In the genomic region with DNA sequence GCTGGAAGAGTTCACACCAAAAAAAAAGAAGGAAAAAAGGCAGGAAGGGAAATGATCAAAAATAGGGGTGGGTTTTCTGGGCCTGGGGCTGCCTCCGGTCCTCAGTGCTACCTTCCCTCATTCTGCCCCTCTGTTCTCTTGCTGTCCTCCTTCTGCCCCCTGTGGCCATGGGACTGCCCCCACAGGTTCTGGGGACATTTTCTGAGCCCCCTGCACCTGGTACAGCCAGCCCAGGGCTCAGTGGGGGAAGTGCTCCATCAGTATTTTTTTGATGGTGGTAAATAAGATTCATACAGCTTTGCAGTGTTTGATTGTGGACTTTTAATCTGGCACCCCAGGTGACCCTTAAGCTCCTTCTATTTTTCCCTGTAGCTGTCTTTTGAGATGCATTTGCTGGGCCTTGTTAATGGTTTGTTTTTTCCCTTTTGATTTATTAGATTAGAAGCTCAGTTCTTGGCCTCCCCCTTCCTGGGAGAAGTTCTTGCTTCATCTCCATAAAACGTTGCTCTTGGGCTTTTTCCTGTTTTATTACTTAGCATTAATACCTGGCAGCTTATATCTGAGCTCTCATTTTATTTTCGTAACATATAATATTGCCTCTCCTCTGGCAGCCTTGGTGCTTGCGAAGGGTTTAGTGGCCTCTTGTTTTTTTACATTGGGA, we compare ENCODE assay signal across 20 cellular contexts. TPM values are rescaled to one million over a fixed set of nuclear protein-coding genes. Genes with fewer than 3 reads are reported as not detected.
DNase-seq lines count a peak whose midpoint lies in the region; ATAC-seq and TF ChIP-seq lines count a peak whose summit lies in the region.
"Had no signal": no experiment of that assay in that cellular context is flagged by ENCODE, and none has a peak within 500 bp of the region (broad histone marks: within the 10 kb centered on the region; RNA-seq: fewer than 3 reads in every experiment).

No MANE protein-coding gene starts in this region.

- no peak for TF ChIP-seq EP300 in suprapubic skin (IDR thresholded peaks at IDR 0.05)

- no peak overlapping the region for H3K4me3 Mint-ChIP-seq in activated CD8-positive, alpha-beta T cell treated with anti-CD3 and anti-CD28 coated beads, Interleukin-2, amount 10 ng/mL, durations not matched to agents 7 days and 5 days
- H3K4me3 Mint-ChIP-seq in activated CD8-positive, alpha-beta T cell treated with anti-CD3 and anti-CD28 coated beads for 36 hours: no peak overlapping the region
- H3K4me3 Mint-ChIP-seq in activated T-helper 2 cell treated with anti-CD3 and anti-CD28 coated beads, Interferon-gamma antibody, Interleukin-2, Interleukin-4, amounts not matched to agents 10 μg/mL and 5 μg/mL and 100 μg/mL, durations not matched to agents 14 hours and 24 hours and 36 hours (ENCODE audit: low read depth): no peak overlapping the region
- H3K4me3 Mint-ChIP-seq in naive thymus-derived CD8-positive, alpha-beta T cell: peak overlapping the region in 1 of 10 donors; percentile 8
- H3K4me3 Mint-ChIP-seq: activated naive CD4-positive, alpha-beta T cell treated with anti-CD3 and anti-CD28 coated beads, Interleukin-2, amount 10 ng/mL, durations not matched to agents 7 days and 5 days; B cell had no signal

- H3K4me1 ChIP-seq in vagina (peaks cover 37% of the 10 kb centered on the region), suprapubic skin (no peaks in the 10 kb centered on the region)

- no peak for TF ChIP-seq CTCF in activated CD8-positive, alpha-beta T cell treated with anti-CD3 and anti-CD28 coated beads for 36 hours (IDR thresholded peaks at IDR 0.05)
- TF ChIP-seq CTCF in vagina (IDR thresholded peaks at IDR 0.05) (no peak), suprapubic skin (IDR thresholded peaks at IDR 0.05) (no peak)

- H3K9me3 ChIP-seq in vagina (no peaks in the 10 kb centered on the region), suprapubic skin (no peaks in the 10 kb centered on the region)
- H3K9me3 ChIP-seq: heart left ventricle, left ventricle myocardium inferior, spleen had no signal

- intact Hi-C loops in activated CD8-positive, alpha-beta T cell treated with anti-CD3 and anti-CD28 coated beads for 36 hours (cut with micrococcal nuclease): no loop called here
- intact Hi-C loops in activated T-helper 2 cell treated with anti-CD3 and anti-CD28 coated beads, Interferon-gamma antibody, Interleukin-2, Interleukin-4, amounts not matched to agents 10 μg/mL and 5 μg/mL and 100 μg/mL, durations not matched to agents 14 hours and 24 hours and 36 hours (cut with micrococcal nuclease): loop anchor here (5.0 to 10.0 kb wide), 2 partner anchors 173 to 555 kb away; no protein-coding TSS in a partner anchor
- intact Hi-C loops in vagina (cut with DNase I): no loop called here

- peaks cover 61% of the 10 kb centered on the region for H3K36me3 Mint-ChIP-seq in activated CD8-positive, alpha-beta T cell treated with anti-CD3 and anti-CD28 coated beads, Interleukin-2, amount 10 ng/mL, durations not matched to agents 7 days and 5 days (ENCODE audit: low read depth)
- peaks cover 7% of the 10 kb centered on the region for H3K36me3 Mint-ChIP-seq in activated CD8-positive, alpha-beta T cell treated with anti-CD3 and anti-CD28 coated beads for 36 hours (ENCODE audit: low read depth)
- peaks cover 42% of the 10 kb centered on the region for H3K36me3 Mint-ChIP-seq in activated T-helper 2 cell treated with anti-CD3 and anti-CD28 coated beads, Interferon-gamma antibody, Interleukin-2, Interleukin-4, amounts not matched to agents 10 μg/mL and 5 μg/mL and 100 μg/mL, durations not matched to agents 14 hours and 24 hours and 36 hours (ENCODE audit: low read depth)
- H3K36me3 Mint-ChIP-seq in naive thymus-derived CD8-positive, alpha-beta T cell: peaks cover 0 to 3% (median 0%) of the 10 kb centered on the region in 3 donors

- ATAC-seq in activated CD8-positive, alpha-beta T cell treated with anti-CD3 and anti-CD28 coated beads, Interleukin-2, amount 10 ng/mL, durations not matched to agents 7 days and 5 days: no peak
- ATAC-seq in activated CD8-positive, alpha-beta T cell treated with anti-CD3 and anti-CD28 coated beads for 36 hours: no peak
- no peak for ATAC-seq in naive thymus-derived CD8-positive, alpha-beta T cell
- ATAC-seq: heart left ventricle, PC-3 had no signal

- peak overlapping the region; percentile 55 for H3K27ac ChIP-seq in vagina
- H3K27ac ChIP-seq in suprapubic skin: no peak overlapping the region
- H3K27ac ChIP-seq: heart left ventricle, left ventricle myocardium inferior had no signal

- 59% methylated on average over 4 of the region's 4 CpGs for WGBS in suprapubic skin

- no peaks in the 10 kb centered on the region for H3K9me3 Mint-ChIP-seq in activated CD8-positive, alpha-beta T cell treated with anti-CD3 and anti-CD28 coated beads, Interleukin-2, amount 10 ng/mL, durations not matched to agents 7 days and 5 days (ENCODE audit: insufficient read depth)
- H3K9me3 Mint-ChIP-seq in activated CD8-positive, alpha-beta T cell treated with anti-CD3 and anti-CD28 coated beads for 36 hours: no peaks in the 10 kb centered on the region
- no peaks in the 10 kb centered on the region for H3K9me3 Mint-ChIP-seq in activated T-helper 2 cell treated with anti-CD3 and anti-CD28 coated beads, Interferon-gamma antibody, Interleukin-2, Interleukin-4, amounts not matched to agents 10 μg/mL and 5 μg/mL and 100 μg/mL, durations not matched to agents 14 hours and 24 hours and 36 hours
- H3K9me3 Mint-ChIP-seq in naive thymus-derived CD8-positive, alpha-beta T cell: no peaks in the 10 kb centered on the region
- H3K9me3 Mint-ChIP-seq: activated naive CD4-positive, alpha-beta T cell treated with anti-CD3 and anti-CD28 coated beads, Interleukin-2, amount 10 ng/mL, durations not matched to agents 7 days and 5 days had no signal

- TF ChIP-seq POLR2A in vagina (IDR thresholded peaks at IDR 0.05) (no peak), suprapubic skin (IDR thresholded peaks at IDR 0.05) (no peak)

- no peak for DNase-seq in activated CD8-positive, alpha-beta T cell treated with anti-CD3 and anti-CD28 coated beads, Interleukin-2, amount 10 ng/mL, durations not matched to agents 7 days and 5 days
- no peak for DNase-seq in activated CD8-positive, alpha-beta T cell treated with anti-CD3 and anti-CD28 coated beads for 36 hours
- DNase-seq in activated T-helper 2 cell treated with anti-CD3 and anti-CD28 coated beads, Interferon-gamma antibody, Interleukin-2, Interleukin-4, amounts not matched to agents 10 μg/mL and 5 μg/mL and 100 μg/mL, durations not matched to agents 14 hours and 24 hours and 36 hours (ENCODE audit: low spot score): no peak
- no peak for DNase-seq in naive thymus-derived CD8-positive, alpha-beta T cell
- DNase-seq in vagina (ENCODE audit: extremely low spot score in 2 of 2) (no peak), suprapubic skin (ENCODE audit: low spot score in 2 of 2) (no peak), SIG-M5 treated with dmso at 0.1 percent for 504 hours (lab: John Stamatoyannopoulos, UW; ENCODE audit: unreplicated experiment) (no peak)
- DNase-seq in activated naive CD4-positive, alpha-beta T cell (lab: John Stamatoyannopoulos, UW): no peak
- DNase-seq: activated CD4-positive, alpha-beta T cell treated with anti-CD3 and anti-CD28 coated beads, Interleukin-2, amount 50 U/mL, for 1 hour; activated naive CD4-positive, alpha-beta T cell treated with anti-CD3 and anti-CD28 coated beads, Interleukin-2, amount 10 ng/mL, durations not matched to agents 7 days and 5 days; heart left ventricle; left ventricle myocardium inferior; NCI-H1694; NCI-H69; PC-3; retina; SHP77; spleen; stimulated activated CD4-positive, alpha-beta T cell treated with anti-CD3 and anti-CD28 coated beads, Interleukin-4, amount 100 ng/mL, for 24 hours had no signal

- H3K27me3 ChIP-seq in vagina (no peaks in the 10 kb centered on the region), suprapubic skin (no peaks in the 10 kb centered on the region)
- H3K27me3 ChIP-seq: heart left ventricle, spleen had no signal

- H3K27me3 Mint-ChIP-seq in activated CD8-positive, alpha-beta T cell treated with anti-CD3 and anti-CD28 coated beads, Interleukin-2, amount 10 ng/mL, durations not matched to agents 7 days and 5 days (ENCODE audit: low read depth): no peaks in the 10 kb centered on the region
- no peaks in the 10 kb centered on the region for H3K27me3 Mint-ChIP-seq in activated CD8-positive, alpha-beta T cell treated with anti-CD3 and anti-CD28 coated beads for 36 hours
- H3K27me3 Mint-ChIP-seq in activated T-helper 2 cell treated with anti-CD3 and anti-CD28 coated beads, Interferon-gamma antibody, Interleukin-2, Interleukin-4, amounts not matched to agents 10 μg/mL and 5 μg/mL and 100 μg/mL, durations not matched to agents 14 hours and 24 hours and 36 hours (ENCODE audit: low read depth): no peaks in the 10 kb centered on the region
- H3K27me3 Mint-ChIP-seq in naive thymus-derived CD8-positive, alpha-beta T cell: no peaks in the 10 kb centered on the region
- H3K27me3 Mint-ChIP-seq: activated naive CD4-positive, alpha-beta T cell treated with anti-CD3 and anti-CD28 coated beads, Interleukin-2, amount 10 ng/mL, durations not matched to agents 7 days and 5 days; B cell had no signal

- peaks cover 95% of the 10 kb centered on the region for H3K4me1 Mint-ChIP-seq in activated CD8-positive, alpha-beta T cell treated with anti-CD3 and anti-CD28 coated beads, Interleukin-2, amount 10 ng/mL, durations not matched to agents 7 days and 5 days (ENCODE audit: low read depth)
- peaks cover 85% of the 10 kb centered on the region for H3K4me1 Mint-ChIP-seq in activated CD8-positive, alpha-beta T cell treated with anti-CD3 and anti-CD28 coated beads for 36 hours (ENCODE audit: low read depth)
- peaks cover 80% of the 10 kb centered on the region for H3K4me1 Mint-ChIP-seq in activated T-helper 2 cell treated with anti-CD3 and anti-CD28 coated beads, Interferon-gamma antibody, Interleukin-2, Interleukin-4, amounts not matched to agents 10 μg/mL and 5 μg/mL and 100 μg/mL, durations not matched to agents 14 hours and 24 hours and 36 hours (ENCODE audit: low read depth)
- H3K4me1 Mint-ChIP-seq in naive thymus-derived CD8-positive, alpha-beta T cell: peaks cover 40 to 96% (median 77%) of the 10 kb centered on the region in 4 donors

- H3K4me3 ChIP-seq in vagina (no peak overlapping the region), suprapubic skin (no peak overlapping the region)
- H3K4me3 ChIP-seq: heart left ventricle, left ventricle myocardium inferior, spleen had no signal

- peak overlapping the region; percentile 14 for H3K27ac Mint-ChIP-seq in activated CD8-positive, alpha-beta T cell treated with anti-CD3 and anti-CD28 coated beads, Interleukin-2, amount 10 ng/mL, durations not matched to agents 7 days and 5 days
- H3K27ac Mint-ChIP-seq in activated CD8-positive, alpha-beta T cell treated with anti-CD3 and anti-CD28 coated beads for 36 hours: no peak overlapping the region
- H3K27ac Mint-ChIP-seq in activated T-helper 2 cell treated with anti-CD3 and anti-CD28 coated beads, Interferon-gamma antibody, Interleukin-2, Interleukin-4, amounts not matched to agents 10 μg/mL and 5 μg/mL and 100 μg/mL, durations not matched to agents 14 hours and 24 hours and 36 hours: peak overlapping the region; percentile 0
- H3K27ac Mint-ChIP-seq in naive thymus-derived CD8-positive, alpha-beta T cell: peak overlapping the region in 6 of 10 donors; percentile 9 to 75 (median 52)
- H3K27ac Mint-ChIP-seq: activated naive CD4-positive, alpha-beta T cell treated with anti-CD3 and anti-CD28 coated beads, Interleukin-2, amount 10 ng/mL, durations not matched to agents 7 days and 5 days; B cell had no signal

- POLR2A ChIA-PET in activated CD8-positive, alpha-beta T cell treated with anti-CD3 and anti-CD28 coated beads, Interleukin-2, amount 10 ng/mL, durations not matched to agents 7 days and 5 days (lab: Charles Lee): interaction anchor here (2.0 to 2.5 kb wide), 2 partner anchors 22 to 70 kb away, joined by 5 to 7 read pairs; no protein-coding TSS in a partner anchor
- POLR2A ChIA-PET in activated CD8-positive, alpha-beta T cell treated with anti-CD3 and anti-CD28 coated beads for 36 hours (lab: Charles Lee): interaction anchor here (1.5 to 1.6 kb wide), 4 partner anchors 9 to 43 kb away, joined by 4 to 6 read pairs (median 4); partner anchors contain the start of gene CHST11
- POLR2A ChIA-PET in naive thymus-derived CD8-positive, alpha-beta T cell (lab: Charles Lee): interaction anchor here (0.6 kb wide), 1 partner anchor 8 kb away, joined by 4 read pairs; no protein-coding TSS in a partner anchor

- H3K36me3 ChIP-seq in vagina: no peaks in the 10 kb centered on the region
- no peaks in the 10 kb centered on the region for H3K36me3 ChIP-seq in suprapubic skin
- H3K36me3 ChIP-seq: heart left ventricle, left ventricle myocardium inferior had no signal

- CTCF ChIA-PET in activated CD8-positive, alpha-beta T cell treated with anti-CD3 and anti-CD28 coated beads, Interleukin-2, amount 10 ng/mL, durations not matched to agents 7 days and 5 days (lab: Charles Lee): interaction anchor here (1.0 to 5.2 kb wide), 6 partner anchors 8 to 118 kb away, joined by 3 to 28 read pairs (median 10); partner anchors contain the start of gene CHST11
- CTCF ChIA-PET in activated CD8-positive, alpha-beta T cell treated with anti-CD3 and anti-CD28 coated beads for 36 hours (lab: Charles Lee): interaction anchor here (0.7 to 2.4 kb wide), 4 partner anchors 12 to 118 kb away, joined by 3 to 8 read pairs (median 4); no protein-coding TSS in a partner anchor

RNA-seq across cellular contexts. Expression of gene CHST11, which starts 43.0 kb away (rescaled TPM):
- 10 to 100 TPM; 82.1 to 85.2 TPM for total RNA-seq in activated CD8-positive, alpha-beta T cell treated with anti-CD3 and anti-CD28 coated beads, Interleukin-2, amount 10 ng/mL, durations not matched to agents 7 days and 5 days
- 10 to 100 TPM; 30.9 to 33.9 TPM for total RNA-seq in activated CD8-positive, alpha-beta T cell treated with anti-CD3 and anti-CD28 coated beads for 36 hours
- total RNA-seq in activated T-helper 2 cell treated with anti-CD3 and anti-CD28 coated beads, Interferon-gamma antibody, Interleukin-2, Interleukin-4, amounts not matched to agents 10 μg/mL and 5 μg/mL and 100 μg/mL, durations not matched to agents 14 hours and 24 hours and 36 hours: 41.0 and 50.6 TPM in 2 replicates
- 10 to 100 TPM; 26.8 to 28.4 TPM for total RNA-seq in naive thymus-derived CD8-positive, alpha-beta T cell
- polyA plus RNA-seq in naive thymus-derived CD8-positive, alpha-beta T cell: 10 to 100 TPM; 23.1 to 35.6 (median 26.1) TPM
- total RNA-seq in vagina: 40.0 TPM
- 1 to 10 TPM; 1.8 to 5.8 (median 3.8) TPM for total RNA-seq in suprapubic skin
